In the genomic region with DNA sequence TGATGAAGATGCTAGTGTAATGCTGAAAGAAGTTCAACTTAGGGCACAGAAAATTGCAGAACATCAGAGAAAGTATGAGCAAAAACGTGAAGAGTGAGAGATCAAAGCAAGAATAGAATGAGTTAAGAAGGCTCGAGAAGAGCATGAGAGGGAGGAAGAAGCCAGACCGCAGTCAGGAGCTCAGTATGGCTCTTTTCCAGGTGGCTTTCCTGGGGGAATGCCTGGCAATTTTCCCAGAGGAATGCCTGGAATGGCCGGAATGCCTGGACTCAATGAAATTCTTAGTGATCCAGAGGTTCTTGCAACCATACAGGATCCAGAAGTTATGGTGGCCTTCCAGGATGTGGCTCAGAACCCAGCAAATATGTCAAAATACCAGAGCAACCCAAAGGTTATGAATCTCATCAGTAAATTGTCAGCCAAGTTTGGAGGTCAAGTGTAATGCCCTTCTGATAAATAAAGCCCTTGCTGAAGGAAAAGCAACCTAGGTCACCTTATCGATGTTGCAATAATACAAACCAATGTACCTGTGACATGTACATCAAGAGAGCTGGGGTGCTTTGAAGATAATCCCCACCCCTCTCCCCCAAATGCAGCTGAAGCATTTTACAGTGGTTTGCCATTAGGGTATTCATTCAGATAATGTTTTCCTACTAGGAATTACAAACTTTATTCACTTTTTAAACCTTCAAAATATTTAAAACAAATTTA, we compare ENCODE assay signal across 7 cellular contexts.
DNase-seq lines count a peak whose midpoint lies in the region; ATAC-seq, FAIRE-seq and TF ChIP-seq lines count a peak whose summit lies in the region.
"Not testable (repeated sequence)": the region's sequence is repeated elsewhere in the genome, so short reads cannot be mapped to it uniquely, and the experiment has no call there.

No MANE protein-coding gene starts in this region.

- ATAC-seq in HCT116 = peak; percentile 42; the same call in 1 of the 2 replicates

- not testable (repeated sequence) for TF ChIP-seq POLR2A in HCT116 (IDR thresholded peaks at IDR 0.05; ENCODE audit: borderline replicate concordance, extremely low read depth, insufficient read depth, insufficient read length); H1 (IDR thresholded peaks at IDR 0.05; ENCODE audit: control extremely low read depth in 1 of 2, low read depth in 2 of 2, low read length in 2 of 2)

- H4K5ac ChIP-seq in H1 (ENCODE audit: insufficient read length, low read depth, low read length) = not testable (repeated sequence)

- not testable (repeated sequence) for H3K9me3 ChIP-seq in HCT116 (ENCODE audit: control insufficient read depth in 1 of 2, insufficient read depth in 1 of 2, low read depth in 1 of 2, low read length in 2 of 2)
- H3K9me3 ChIP-seq in H1 (ENCODE audit: insufficient read depth in 2 of 2, low read depth in 1 of 2, low read length in 1 of 2) = peaks cover 17 to 23% of the 10 kb centered on the region in 2 experiments

- not testable (repeated sequence) for H3K27ac ChIP-seq in HCT116 (ENCODE audit: low read depth, low read length); H1 (ENCODE audit: low read depth, low read length)

- H2BK5ac ChIP-seq in H1 (ENCODE audit: low read depth, low read length) = not testable (repeated sequence)

- not testable (repeated sequence) for H3K14ac ChIP-seq in H1 (ENCODE audit: insufficient read length)

- POLR2A ChIA-PET in HCT116 (lab: Charles Lee); H1 (lab: Charles Lee; ENCODE audit: partially characterized antibody): not testable (repeated sequence)

- not testable (repeated sequence) for H3K23ac ChIP-seq in H1 (ENCODE audit: insufficient read length)

- not testable (repeated sequence) for H3K9ac ChIP-seq in HCT116 (ENCODE audit: low read length); H1 (replicated peaks in 1 of 4; ENCODE audit: extremely low read depth in 1 of 4, low read depth in 3 of 4, low read length in 3 of 4)

- not testable (repeated sequence) for BruUV-seq in HCT116 (replicated peaks; lab: Mats Ljungman, UMichigan)

- H4K20me1 ChIP-seq in HCT116 (ENCODE audit: insufficient read depth); H1 (replicated peaks in 1 of 2; ENCODE audit: control insufficient read depth in 1 of 2, insufficient read depth in 2 of 2, low read length in 2 of 2): not testable (repeated sequence)

- RAD21 ChIA-PET in HCT116 (lab: Charles Lee; ENCODE audit: low non-redundant PET in 1 of 2, low total read pairs in 2 of 2, uncharacterized antibody in 2 of 2, unreplicated experiment in 2 of 2) = not testable (repeated sequence)

- not testable (repeated sequence) for H3K56ac ChIP-seq in H1 (replicated peaks; ENCODE audit: insufficient read length, low read depth, low read length)

- TF ChIP-seq CTCF in HCT116 (IDR thresholded peaks at IDR 0.05 in 2 of 3, conservative IDR thresholded peaks at IDR 0.05 in 1 of 3; ENCODE audit: borderline replicate concordance in 1 of 3, insufficient read depth in 1 of 3, low read depth in 2 of 3, low read length in 2 of 3); H1 (IDR thresholded peaks at IDR 0.05; ENCODE audit: control extremely low read depth in 1 of 3, insufficient read depth in 1 of 3, low read depth in 1 of 3, low read length in 3 of 3); foreskin fibroblast (IDR thresholded peaks at IDR 0.05; ENCODE audit: low read depth, low read length): not testable (repeated sequence)

- H3K79me2 ChIP-seq in HCT116 (ENCODE audit: insufficient read depth, low read length); H1 (ENCODE audit: control insufficient read depth in 1 of 2, insufficient read depth in 2 of 2, low read length in 2 of 2): not testable (repeated sequence)

- not testable (repeated sequence) for H3K18ac ChIP-seq in H1 (ENCODE audit: extremely low read depth, low read length)

- H3K23me2 ChIP-seq in H1 (ENCODE audit: low read depth, low read length) = not testable (repeated sequence)

- FAIRE-seq in H1 (lab: Jason Lieb, UNC) = not testable (repeated sequence)

- not testable (repeated sequence) for H2BK12ac ChIP-seq in H1 (ENCODE audit: low read depth, low read length)

- not testable (repeated sequence) for H3K27me3 ChIP-seq in HCT116 (ENCODE audit: insufficient read depth, low read length); H1 (replicated peaks in 1 of 4; ENCODE audit: control insufficient read depth in 3 of 4, extremely low read depth in 1 of 4, insufficient read depth in 3 of 4, low read length in 3 of 4)

- not testable (repeated sequence) for H2BK120ac ChIP-seq in H1 (replicated peaks; ENCODE audit: low read depth, low read length)

- not testable (repeated sequence) for TF ChIP-seq RAD21 in HCT116 (IDR thresholded peaks at IDR 0.05; ENCODE audit: low read depth); H1 (IDR thresholded peaks at IDR 0.05 in 1 of 2, conservative IDR thresholded peaks at IDR 0.05 in 1 of 2; ENCODE audit: low read depth in 2 of 2, low read length in 2 of 2)

- not testable (repeated sequence) for H3K4me1 ChIP-seq in HCT116 (ENCODE audit: control insufficient read depth in 1 of 2, insufficient read depth in 2 of 2, low read length in 2 of 2); H1 (replicated peaks in 1 of 4; ENCODE audit: control insufficient read depth in 3 of 4, insufficient read depth in 4 of 4, low read length in 3 of 4)

- DNase-seq in EH (ENCODE audit: low read depth) (peak; percentile 92), NCI-H226 (peak; percentile 95), amniotic epithelial cell (ENCODE audit: low read depth) (peak; percentile 80), foreskin fibroblast (peak; percentile 52 to 65), mucosa of gallbladder (ENCODE audit: low spot score) (peak; percentile 36)
- not testable (repeated sequence) for DNase-seq in HCT116 (ENCODE audit: low read depth, low spot score); H1 (ENCODE audit: low read depth in 1 of 2, low spot score in 2 of 2)

- intact Hi-C loops in HCT116 (cut with micrococcal nuclease) = not testable (repeated sequence)

- not testable (repeated sequence) for H3K36me3 ChIP-seq in HCT116 (ENCODE audit: control insufficient read depth in 1 of 2, insufficient read depth in 2 of 2, low read length in 2 of 2); H1 (ENCODE audit: control insufficient read depth in 2 of 4, insufficient read depth in 4 of 4, low read length in 3 of 4)

- not testable (repeated sequence) for H3K4ac ChIP-seq in H1 (replicated peaks; ENCODE audit: insufficient read length, low read depth, low read length)

- not testable (repeated sequence) for H3K4me3 ChIP-seq in HCT116 (replicated peaks in 1 of 2; ENCODE audit: low read depth in 1 of 2, low read length in 2 of 2); H1 (ENCODE audit: extremely low read depth in 1 of 4, insufficient read depth in 2 of 4, low read depth in 3 of 4, low read length in 4 of 4); foreskin fibroblast (ENCODE audit: low read depth in 1 of 2, low read length in 2 of 2)

- H2BK20ac ChIP-seq in H1 (ENCODE audit: low read length) = not testable (repeated sequence)

- WGBS in H1 (ENCODE audit: extremely low coverage in 1 of 2, insufficient coverage in 1 of 2, insufficient read length in 1 of 2, insufficient replicate concordance in 2 of 2, low coverage in 1 of 2, low lambda C conversion rate in 2 of 2, missing lambda C conversion rate in 1 of 2), 2 experiments = 91% methylated on average over 5 of the region's 5 CpGs; no CpG with 5 or more reads in 1 of the 2 experiments

- not testable (repeated sequence) for TF ChIP-seq EP300 in H1 (IDR thresholded peaks at IDR 0.05; ENCODE audit: borderline replicate concordance in 1 of 2, low read depth in 2 of 2, low read length in 2 of 2)

- H4K91ac ChIP-seq in H1 (replicated peaks; ENCODE audit: insufficient read length, low read length) = not testable (repeated sequence)

- H2AFZ ChIP-seq in HCT116 (ENCODE audit: low read depth, low read length, poor library complexity, severe bottlenecking); H1 (ENCODE audit: low read length): not testable (repeated sequence)

- H2BK15ac ChIP-seq in H1 (ENCODE audit: low read length) = not testable (repeated sequence)

- CTCF ChIA-PET in HCT116 (lab: Charles Lee); H1 (lab: Charles Lee; ENCODE audit: partially characterized antibody): not testable (repeated sequence)

- H3K9me2 ChIP-seq in HCT116 (ENCODE audit: insufficient read depth) = not testable (repeated sequence)

- not testable (repeated sequence) for H2AK5ac ChIP-seq in H1 (ENCODE audit: low read depth, low read length)

- H4K8ac ChIP-seq in H1 (ENCODE audit: extremely low read depth, insufficient read depth, low read length) = not testable (repeated sequence)

- H3K79me1 ChIP-seq in H1 (ENCODE audit: low read depth, low read length) = not testable (repeated sequence)

- H3K4me2 ChIP-seq in HCT116 (ENCODE audit: low read length) = peak overlapping the region; percentile 25; the same call in 1 of the 2 replicates
- not testable (repeated sequence) for H3K4me2 ChIP-seq in H1 (ENCODE audit: insufficient read depth in 1 of 2, low read depth in 2 of 2, low read length in 2 of 2)

TF ChIP-seq in H1, 55 proteins besides CTCF, POLR2A, EP300 and RAD21:
- 0 out of 2 replicates have a peak, but pooled peaks have one; percentile 13 for TF ChIP-seq TCF12 (IDR thresholded peaks at IDR 0.05; ENCODE audit: low read depth, low read length)
- TF ChIP-seq TEAD4 (IDR thresholded peaks at IDR 0.05; ENCODE audit: low read depth, low read length) = peak; percentile 84
